16 cellular contexts compared by ENCODE assay signal in genomic region chr21:38834725-38835124, GRCh38. TPM values are rescaled to one million over a fixed set of nuclear protein-coding genes. Genes with fewer than 3 reads are reported as not detected.
DNase-seq lines count a peak whose midpoint lies in the region; ATAC-seq and TF ChIP-seq lines count a peak whose summit lies in the region.
"Had no signal": no experiment of that assay in that cellular context is flagged by ENCODE, and none has a peak within 500 bp of the region (broad histone marks: within the 10 kb centered on the region; RNA-seq: fewer than 3 reads in every experiment).

No MANE protein-coding gene starts in this region.

- H3K18ac ChIP-seq in IMR-90 (ENCODE audit: low read depth, low read length) = no peak overlapping the region

- peaks cover 15% of the 10 kb centered on the region for H3K9me1 ChIP-seq in IMR-90 (ENCODE audit: insufficient read depth, low read length)

- 92% methylated on average over 2 of the region's 3 CpGs; no CpG with 5 or more reads in 1 of the 2 experiments for WGBS in IMR-90 (ENCODE audit: extremely low coverage in 2 of 2, insufficient read length in 1 of 2), 2 experiments

- H3K4me1 ChIP-seq in IMR-90 (ENCODE audit: control insufficient read depth, insufficient read depth, low read length) = peaks cover 25% of the 10 kb centered on the region

- no peak overlapping the region for H3K56ac ChIP-seq in IMR-90 (ENCODE audit: extremely low read depth, insufficient read depth, low read length)

- POLR2A ChIA-PET in IMR-90 (lab: Charles Lee; ENCODE audit: unreplicated experiment) = no interaction called here

- no peak overlapping the region for H3K27ac ChIP-seq in IMR-90 (ENCODE audit: insufficient read depth, low read length)
- H3K27ac ChIP-seq: Peyer's patch had no signal

- no peaks in the 10 kb centered on the region for H3K36me3 ChIP-seq in IMR-90 (ENCODE audit: control insufficient read depth, insufficient read depth, low read length)
- H3K36me3 ChIP-seq: MG63, Peyer's patch had no signal

- CTCF ChIA-PET in IMR-90 (lab: Yijun Ruan, JAX) = no interaction called here

- peak; percentile 79 for DNase-seq in COR-L47 (lab: John Stamatoyannopoulos, UW)
- no peak for DNase-seq in IMR-90
- DNase-seq in NCI-H69 (lab: John Stamatoyannopoulos, UW) = peak; percentile 85
- no peak for DNase-seq in left colon
- DNase-seq in amygdala (lab: John Stamatoyannopoulos, UW) = no peak
- DNase-seq in activated gamma-delta T cell treated with Interleukin-2 at 50 U/mL for 16 hours = no peak
- DNase-seq: Kasumi-1, MG63, NCI-H1694 treated with DMSO at 0.1 percent for 48 hours, NCI-H2081 treated with DMSO at 0.1 percent for 48 hours, NCI-H446, NCI-H82, Peyer's patch had no signal

- H2BK20ac ChIP-seq in IMR-90 (ENCODE audit: low read depth, low read length) = peak overlapping the region; percentile 53; the same call in 1 of the 2 replicates

- H2AFZ ChIP-seq in IMR-90 (replicated peaks; ENCODE audit: low read length, poor library complexity) = no peak overlapping the region

- no TSS peak for BruUV-seq in IMR-90 (replicated peaks; lab: Mats Ljungman, UMichigan)

- H2BK15ac ChIP-seq in IMR-90 (ENCODE audit: low read depth, low read length) = no peak overlapping the region

- dilution Hi-C loops in IMR-90 (cut with HindIII; ENCODE audit: low sequenced_read_pairs, unreplicated experiment) = no loop called here

- in situ Hi-C loops in IMR-90 (cut with MboI; ENCODE audit: low sequenced_read_pairs) = no loop called here

- no peak overlapping the region for H2AK9ac ChIP-seq in IMR-90 (replicated peaks; ENCODE audit: low read depth, low read length, poor library complexity)

- no peak overlapping the region for H4K5ac ChIP-seq in IMR-90 (ENCODE audit: low read depth, low read length)

- no peaks in the 10 kb centered on the region for H3K79me1 ChIP-seq in IMR-90 (ENCODE audit: low read depth in 1 of 2, low read length in 2 of 2)

- H2BK120ac ChIP-seq in IMR-90 (ENCODE audit: low read depth, low read length) = no peak overlapping the region

- no peak for TF ChIP-seq POLR2A in IMR-90 (IDR thresholded peaks at IDR 0.05; ENCODE audit: low read depth, low read length)

- no peak for TF ChIP-seq RAD21 in IMR-90 (IDR thresholded peaks at IDR 0.05; ENCODE audit: low read length)

- H3K9ac ChIP-seq in IMR-90 (ENCODE audit: low read depth, low read length) = no peak overlapping the region

- no peaks in the 10 kb centered on the region for H4K20me1 ChIP-seq in IMR-90 (ENCODE audit: insufficient read depth, low read length)

- H4K91ac ChIP-seq in IMR-90 (ENCODE audit: insufficient read depth, low read depth, low read length) = no peak overlapping the region

- no peak for TF ChIP-seq CTCF in IMR-90 (conservative IDR thresholded peaks at IDR 0.05; ENCODE audit: low read depth, low read length)

- peak overlapping the region; percentile 4; the same call in 1 of the 2 replicates for H2AK5ac ChIP-seq in IMR-90 (ENCODE audit: low read depth, low read length)

- no peak overlapping the region for H3K4me3 ChIP-seq in IMR-90 (ENCODE audit: insufficient read depth, low read depth, low read length)
- H3K4me3 ChIP-seq: MG63, Peyer's patch had no signal

- intact Hi-C loops in IMR-90 (cut with micrococcal nuclease) = no loop called here
- intact Hi-C loops in left colon (cut with DNase I, micrococcal nuclease) = no loop called here

- no peaks in the 10 kb centered on the region for H3K27me3 ChIP-seq in IMR-90 (ENCODE audit: control insufficient read depth, insufficient read depth, low read length)
- H3K27me3 ChIP-seq: MG63, Peyer's patch had no signal

- no peak overlapping the region for H3K4me2 ChIP-seq in IMR-90 (ENCODE audit: low read depth, low read length)

- ATAC-seq in IMR-90 (ENCODE audit: low read depth) (no peak), left colon (peak; percentile 29), GM19452 (IDR thresholded peaks at IDR 0.05; ENCODE audit: unreplicated experiment) (no peak), HG03095 (IDR thresholded peaks at IDR 0.05; ENCODE audit: unreplicated experiment) (no peak)
- ATAC-seq: SK-N-SH treated with all-trans-retinoic acid at 6 μM for 48 hours had no signal

- no peaks in the 10 kb centered on the region for H3K9me3 ChIP-seq in IMR-90 (ENCODE audit: control insufficient read depth, insufficient read depth, low read length)
- H3K9me3 ChIP-seq: Peyer's patch had no signal

- no peak overlapping the region for H3K14ac ChIP-seq in IMR-90 (replicated peaks; ENCODE audit: low read depth, low read length)

- H2BK5ac ChIP-seq in IMR-90 (ENCODE audit: low read depth, low read length, poor library complexity, severe bottlenecking) = no peak overlapping the region

- no peak overlapping the region for H4K8ac ChIP-seq in IMR-90 (ENCODE audit: low read depth in 2 of 2, low read length in 2 of 2)

- no peak overlapping the region for H3K23ac ChIP-seq in IMR-90 (ENCODE audit: low read depth, low read length)

- H3K4ac ChIP-seq in IMR-90 (ENCODE audit: low read depth, low read length) = no peak overlapping the region

TF ChIP-seq in IMR-90, 13 proteins besides CTCF, POLR2A, EP300 and RAD21:
- TF ChIP-seq MAFK (IDR thresholded peaks at IDR 0.05; ENCODE audit: low read depth, low read length) = no peak
- no peak for TF ChIP-seq NFE2L2 (IDR thresholded peaks at IDR 0.05; ENCODE audit: low read depth, low read length)
- no peak for TF ChIP-seq CHD1 (IDR thresholded peaks at IDR 0.05; ENCODE audit: low read depth, low read length)
- TF ChIP-seq RFX5 (IDR thresholded peaks at IDR 0.05; ENCODE audit: low read depth, low read length) = no peak
- TF ChIP-seq FOS (IDR thresholded peaks at IDR 0.05; ENCODE audit: low read depth, low read length) = no peak
- no peak for TF ChIP-seq MAZ (IDR thresholded peaks at IDR 0.05; ENCODE audit: borderline replicate concordance, low read depth, low read length)
- no peak for TF ChIP-seq SMC3 (IDR thresholded peaks at IDR 0.05; ENCODE audit: low read depth, low read length)
- TF ChIP-seq USF2 (IDR thresholded peaks at IDR 0.05; ENCODE audit: low read depth, low read length) = no peak
- TF ChIP-seq BHLHE40 (IDR thresholded peaks at IDR 0.05; ENCODE audit: low read depth, low read length) = no peak
- no peak for TF ChIP-seq CEBPB (IDR thresholded peaks at IDR 0.05; ENCODE audit: low read depth, low read length)
- no peak for TF ChIP-seq MXI1 (IDR thresholded peaks at IDR 0.05; ENCODE audit: borderline replicate concordance, low read depth, low read length)
- no peak for TF ChIP-seq ELK1 (IDR thresholded peaks at IDR 0.05; ENCODE audit: borderline replicate concordance, low read depth, low read length)
- TF ChIP-seq RCOR1 (IDR thresholded peaks at IDR 0.05; ENCODE audit: insufficient replicate concordance, low read length) = no peak

RNA-seq across cellular contexts. Expression of gene ETS2, which starts 29.0 kb away (rescaled TPM):
- total RNA-seq in IMR-90 (2012; rRNA removed) (20.6 and 21.7 TPM in 2 replicates), left colon (100 to 1,000 TPM; 158 to 274 TPM)
- polyA plus RNA-seq in IMR-90 (2012; rRNA removed) = 21.3 and 22.8 TPM in 2 replicates
- 18.3 and 18.4 TPM in 2 replicates for polyA plus RNA-seq in IMR-90 (2012; cell fraction: cytosol; rRNA removed)
- 42.7 and 92.6 TPM in 2 replicates for polyA plus RNA-seq in IMR-90 (2012; cell fraction: nucleus; rRNA removed; ENCODE audit: low replicate concordance)

Comparison
In these comparisons a context has a peak if more than half of its experiments do, and no peak if none do; other contexts are left out.
1. DNase-seq: peak in COR-L47 (single experiment) and NCI-H69 (single experiment); none in IMR-90 (single experiment), left colon (0 of 2), amygdala (0 of 56) and activated gamma-delta T cell treated with Interleukin-2 at 50 U/mL for 16 hours (single experiment).